32 cellular contexts compared by ENCODE assay signal in genomic region chr1:180372728-180373127, GRCh38.
"Had no signal": no experiment of that assay in that cellular context is flagged by ENCODE, and none has a peak within 500 bp of the region (broad histone marks: within the 10 kb centered on the region; RNA-seq: fewer than 3 reads in every experiment).

No MANE protein-coding gene starts in this region.

- H3K27me3 Mint-ChIP-seq: naive B cell; stimulated activated memory B cell treated with anti-CD40 and anti-IgM and Interleukin-4, amounts not matched to agents 10 μg/mL and 1 μg/mL and 100 μg/mL, for 72 hours; stimulated activated naive CD8-positive, alpha-beta T cell treated with anti-CD3 and anti-CD28 coated beads, Interleukin-15, amount 100 ng/mL, for 72 hours had no signal

- H3K4me3 ChIP-seq: left lung, lower lobe of right lung, neural progenitor cell, prostate gland, skin epidermis, spleen, thyroid gland, transverse colon, upper lobe of left lung, vagina had no signal

- H3K36me3 ChIP-seq: left lung, lower lobe of right lung, neural progenitor cell, neutrophil, prostate gland, spleen, thyroid gland, transverse colon, upper lobe of left lung, vagina had no signal

- ATAC-seq: left colon; left lung; lower lobe of right lung; natural killer cell; right cardiac atrium; sciatic nerve; stimulated activated memory B cell treated with anti-CD40 and anti-IgM and Interleukin-4, amounts not matched to agents 10 μg/mL and 1 μg/mL and 100 μg/mL, for 72 hours; stimulated activated naive CD8-positive, alpha-beta T cell treated with anti-CD3 and anti-CD28 coated beads, Interleukin-15, amount 100 ng/mL, for 72 hours had no signal

- DNase-seq: hypothalamus; immature natural killer cell; kidney; left colon; left lung; lower lobe of right lung; mammary epithelial cell; mesenchymal stem cell; naive B cell; natural killer cell; nephron progenitor cell; occipital lobe; retina; right cardiac atrium; spleen; stimulated activated CD4-positive, alpha-beta T cell treated with anti-CD3 and anti-CD28 coated beads, Interleukin-2, amount 100 ng/mL, for 48 hours; stimulated activated CD4-positive, alpha-beta T cell treated with anti-CD3 and anti-CD28 coated beads, Interleukin-4, amount 100 ng/mL, for 4 hours; stimulated activated CD8-positive, alpha-beta memory T cell treated with anti-CD3 and anti-CD28 coated beads, Interleukin-4, amount 100 ng/mL, for 48 hours; stimulated activated naive CD4-positive, alpha-beta T cell treated with Interleukin-2 at 50 U/mL for 16 hours; stimulated activated naive CD8-positive, alpha-beta T cell treated with anti-CD3 and anti-CD28 coated beads, Interleukin-15, amount 100 ng/mL, for 72 hours; substantia nigra; thyroid gland; transverse colon; upper lobe of left lung had no signal

- H3K27me3 ChIP-seq: left lung, neural progenitor cell, neutrophil, spleen, thyroid gland, transverse colon, upper lobe of left lung, vagina had no signal

- H3K27ac ChIP-seq: left lung, lower lobe of right lung, neural progenitor cell, neutrophil, parathyroid adenoma, prostate gland, skin epidermis, spleen, thyroid gland, transverse colon, upper lobe of left lung, vagina had no signal

- H3K9me3 ChIP-seq: left lung, neutrophil, prostate gland, thyroid gland, transverse colon, upper lobe of left lung, vagina had no signal

- H3K4me1 Mint-ChIP-seq: nephron progenitor cell; neural progenitor cell; stimulated activated memory B cell treated with anti-CD40 and anti-IgM and Interleukin-4, amounts not matched to agents 10 μg/mL and 1 μg/mL and 100 μg/mL, for 72 hours had no signal

- H3K27ac Mint-ChIP-seq: immature natural killer cell; naive B cell; natural killer cell; nephron progenitor cell; neural progenitor cell; stimulated activated memory B cell treated with anti-CD40 and anti-IgM and Interleukin-4, amounts not matched to agents 10 μg/mL and 1 μg/mL and 100 μg/mL, for 72 hours; stimulated activated naive CD8-positive, alpha-beta T cell treated with anti-CD3 and anti-CD28 coated beads, Interleukin-15, amount 100 ng/mL, for 72 hours had no signal

- H3K4me3 Mint-ChIP-seq: immature natural killer cell; naive B cell; natural killer cell; nephron progenitor cell; neural progenitor cell; stimulated activated memory B cell treated with anti-CD40 and anti-IgM and Interleukin-4, amounts not matched to agents 10 μg/mL and 1 μg/mL and 100 μg/mL, for 72 hours; stimulated activated naive CD8-positive, alpha-beta T cell treated with anti-CD3 and anti-CD28 coated beads, Interleukin-15, amount 100 ng/mL, for 72 hours had no signal
